ENCODE assay signal across 8 cellular contexts in the genomic region with DNA sequence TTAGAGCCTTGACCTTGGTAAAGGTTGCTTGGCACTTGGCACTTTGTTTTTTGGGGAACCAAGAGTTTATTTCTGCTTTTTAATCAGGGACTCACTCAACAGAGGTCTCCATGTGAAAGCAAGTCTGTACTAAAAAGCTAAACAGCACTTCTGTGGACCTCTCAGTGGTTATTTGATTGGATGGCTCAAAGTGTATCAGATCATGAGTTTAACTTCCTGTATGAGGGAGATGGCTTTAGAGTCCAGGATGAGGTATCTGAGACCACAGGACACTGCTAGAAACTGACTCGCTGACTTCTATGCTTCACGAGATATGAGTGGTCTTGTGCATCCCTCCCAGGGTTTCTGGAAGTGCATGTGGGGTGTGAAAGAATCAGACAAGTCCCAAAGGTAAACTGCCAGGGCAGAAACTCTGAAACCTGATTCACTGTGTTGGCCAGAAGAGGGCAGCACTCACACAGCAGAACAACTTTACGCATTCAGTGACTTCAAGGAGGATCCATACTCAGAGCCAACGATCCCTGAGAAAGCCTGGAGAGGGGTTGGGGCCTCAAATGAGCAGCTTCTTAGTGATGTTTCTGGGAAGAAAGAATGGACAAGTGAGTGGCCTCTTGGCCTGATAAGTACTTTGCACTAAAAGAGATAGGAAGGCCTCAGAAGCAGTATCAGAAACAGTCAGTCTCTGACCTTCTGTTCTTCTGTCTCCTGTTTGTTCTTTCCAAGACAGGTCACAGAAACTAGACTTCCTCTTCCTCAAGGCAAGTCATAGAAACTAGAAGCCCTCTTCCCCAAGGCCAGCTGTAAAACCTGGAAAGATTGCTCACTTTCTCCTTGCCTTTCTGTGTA.
DNase-seq lines count a peak whose midpoint lies in the region; ATAC-seq and TF ChIP-seq lines count a peak whose summit lies in the region.

No MANE protein-coding gene starts in this region.

- H3K27me3 Mint-ChIP-seq in WTC11 (ENCODE audit: low read depth), result no peaks in the 10 kb centered on the region

- no peak overlapping the region for H2AFZ ChIP-seq in HCT116 (ENCODE audit: low read depth, low read length, poor library complexity, severe bottlenecking)

- H3K9me3 Mint-ChIP-seq in WTC11, result peaks cover 7% of the 10 kb centered on the region

- no TSS peak for BruUV-seq in HCT116 (replicated peaks; lab: Mats Ljungman, UMichigan)

- ATAC-seq in HCT116, result peak; percentile 97
- peak; percentile 87 for ATAC-seq in WTC11
- ATAC-seq in HG02938 (IDR thresholded peaks at IDR 0.05; ENCODE audit: unreplicated experiment), result no peak

- peaks cover 15% of the 10 kb centered on the region for H3K4me1 Mint-ChIP-seq in WTC11

- no peak for TF ChIP-seq POLR2A in HCT116 (IDR thresholded peaks at IDR 0.05; ENCODE audit: borderline replicate concordance, extremely low read depth, insufficient read depth, insufficient read length)

- H3K4me3 Mint-ChIP-seq in WTC11, result no peak overlapping the region

- no peaks in the 10 kb centered on the region for H3K9me2 ChIP-seq in HCT116 (ENCODE audit: insufficient read depth)

- H3K27ac Mint-ChIP-seq in WTC11, result no peak overlapping the region

- no peaks in the 10 kb centered on the region for H3K36me3 ChIP-seq in HCT116 (ENCODE audit: control insufficient read depth in 1 of 2, insufficient read depth in 2 of 2, low read length in 2 of 2)
- H3K36me3 ChIP-seq in kidney epithelial cell (ENCODE audit: control insufficient read depth, insufficient read depth, low read length), result no peaks in the 10 kb centered on the region

- H4K20me1 ChIP-seq in HCT116 (ENCODE audit: insufficient read depth), result no peaks in the 10 kb centered on the region

- TF ChIP-seq CTCF in HCT116 (IDR thresholded peaks at IDR 0.05 in 2 of 3, conservative IDR thresholded peaks at IDR 0.05 in 1 of 3; ENCODE audit: borderline replicate concordance in 1 of 3, insufficient read depth in 1 of 3, low read depth in 2 of 3, low read length in 2 of 3) (peak; percentile 79 to 86 (median 82)), WTC11 (IDR thresholded peaks at IDR 0.05) (peak; percentile 83), cardiac fibroblast (IDR thresholded peaks at IDR 0.05; ENCODE audit: low read depth, low read length) (peak; percentile 83), kidney epithelial cell (IDR thresholded peaks at IDR 0.05; ENCODE audit: insufficient read depth, low read length, poor library complexity, severe bottlenecking) (peak; percentile 80)

- intact Hi-C loops in HCT116 (cut with micrococcal nuclease), result loop anchor here (1.0 to 2.0 kb wide), 5 partner anchors 48 to 313 kb away; no protein-coding TSS in a partner anchor

- no peaks in the 10 kb centered on the region for H3K9me3 ChIP-seq in HCT116 (ENCODE audit: control insufficient read depth in 1 of 2, insufficient read depth in 1 of 2, low read depth in 1 of 2, low read length in 2 of 2)

- RAD21 ChIA-PET in HCT116 (lab: Charles Lee; ENCODE audit: low non-redundant PET in 1 of 2, low total read pairs in 2 of 2, uncharacterized antibody in 2 of 2, unreplicated experiment in 2 of 2), result interaction anchor here in 1 of 2 experiments (0.6 kb wide), 1 partner anchor 33 kb away, joined by 3 read pairs; no protein-coding TSS in a partner anchor

- no peaks in the 10 kb centered on the region for H3K79me2 ChIP-seq in HCT116 (ENCODE audit: insufficient read depth, low read length)

- no peak overlapping the region for H3K27ac ChIP-seq in HCT116 (ENCODE audit: low read depth, low read length)

- CTCF ChIA-PET in HCT116 (lab: Charles Lee) (no interaction called here), WTC11 (lab: Charles Lee) (interaction anchor here (0.6 to 6.4 kb wide), 12 partner anchors 8 to 216 kb away, joined by 3 to 62 read pairs (median 4); no protein-coding TSS in a partner anchor)

- H3K36me3 Mint-ChIP-seq in WTC11, result no peaks in the 10 kb centered on the region

- TF ChIP-seq RAD21 in HCT116 (IDR thresholded peaks at IDR 0.05; ENCODE audit: low read depth), result peak; percentile 84

- H3K27me3 ChIP-seq in HCT116 (ENCODE audit: insufficient read depth, low read length) (peaks cover 15% of the 10 kb centered on the region), kidney epithelial cell (ENCODE audit: control insufficient read depth, insufficient read depth, low read length) (no peaks in the 10 kb centered on the region)

- POLR2A ChIA-PET in HCT116 (lab: Charles Lee), result no interaction called here
- POLR2A ChIA-PET in WTC11 (lab: Charles Lee), result no interaction called here

- H3K4me1 ChIP-seq in HCT116 (ENCODE audit: control insufficient read depth in 1 of 2, insufficient read depth in 2 of 2, low read length in 2 of 2), result no peaks in the 10 kb centered on the region

- H3K4me3 ChIP-seq in HCT116 (replicated peaks in 1 of 2; ENCODE audit: low read depth in 1 of 2, low read length in 2 of 2), result no peak overlapping the region
- H3K4me3 ChIP-seq in cardiac fibroblast (replicated peaks in 1 of 2; ENCODE audit: low read depth in 2 of 2, low read length in 2 of 2), result no peak overlapping the region
- no peak overlapping the region for H3K4me3 ChIP-seq in kidney epithelial cell (ENCODE audit: low read depth, low read length)

- DNase-seq in GM04503 (ENCODE audit: low read depth) (peak; percentile 9), HCT116 (ENCODE audit: low read depth, low spot score) (peak; percentile 54), NCI-H1105 treated with DMSO at 0.1 percent for 48 hours (lab: John Stamatoyannopoulos, UW) (peak; percentile 64), WTC11 (ENCODE audit: low spot score) (peak; percentile 72), cardiac fibroblast (ENCODE audit: low read depth in 2 of 2) (peak; percentile 78 to 80), kidney epithelial cell (ENCODE audit: low read depth) (no peak)
- DNase-seq in stimulated activated CD4-positive, alpha-beta T cell treated with anti-CD3 and anti-CD28 coated beads, Interleukin-2, amount 100 ng/mL, for 24 hours, result peak; percentile 62 to 63

- H3K9ac ChIP-seq in HCT116 (ENCODE audit: low read length), result no peak overlapping the region

- no peak overlapping the region for H3K4me2 ChIP-seq in HCT116 (ENCODE audit: low read length)

TF ChIP-seq in HCT116, 20 proteins besides CTCF, POLR2A, EP300 and RAD21:
- TF ChIP-seq, protein P1, sequence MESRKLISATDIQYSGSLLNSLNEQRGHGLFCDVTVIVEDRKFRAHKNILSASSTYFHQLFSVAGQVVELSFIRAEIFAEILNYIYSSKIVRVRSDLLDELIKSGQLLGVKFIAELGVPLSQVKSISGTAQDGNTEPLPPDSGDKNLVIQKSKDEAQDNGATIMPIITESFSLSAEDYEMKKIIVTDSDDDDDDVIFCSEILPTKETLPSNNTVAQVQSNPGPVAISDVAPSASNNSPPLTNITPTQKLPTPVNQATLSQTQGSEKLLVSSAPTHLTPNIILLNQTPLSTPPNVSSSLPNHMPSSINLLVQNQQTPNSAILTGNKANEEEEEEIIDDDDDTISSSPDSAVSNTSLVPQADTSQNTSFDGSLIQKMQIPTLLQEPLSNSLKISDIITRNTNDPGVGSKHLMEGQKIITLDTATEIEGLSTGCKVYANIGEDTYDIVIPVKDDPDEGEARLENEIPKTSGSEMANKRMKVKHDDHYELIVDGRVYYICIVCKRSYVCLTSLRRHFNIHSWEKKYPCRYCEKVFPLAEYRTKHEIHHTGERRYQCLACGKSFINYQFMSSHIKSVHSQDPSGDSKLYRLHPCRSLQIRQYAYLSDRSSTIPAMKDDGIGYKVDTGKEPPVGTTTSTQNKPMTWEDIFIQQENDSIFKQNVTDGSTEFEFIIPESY (IDR thresholded peaks at IDR 0.05; ENCODE audit: extremely low read depth, insufficient replicate concordance, low read length), result no peak
- no peak for TF ChIP-seq YY1 (IDR thresholded peaks at IDR 0.05; ENCODE audit: extremely low read depth, insufficient replicate concordance, low read depth, low read length)
- no peak for TF ChIP-seq ZFX (IDR thresholded peaks at IDR 0.05)
- TF ChIP-seq FOSL1 (IDR thresholded peaks at IDR 0.05; ENCODE audit: low read depth), result no peak
- TF ChIP-seq ELF1 (IDR thresholded peaks at IDR 0.05; ENCODE audit: borderline replicate concordance, low read depth), result no peak
- TF ChIP-seq ZNF274 (IDR thresholded peaks at IDR 0.05; ENCODE audit: low read depth, low read length), result no peak
- no peak for TF ChIP-seq POLR2AphosphoS5 (IDR thresholded peaks at IDR 0.05; ENCODE audit: low read depth, low read length)
- TF ChIP-seq CBX3 (IDR thresholded peaks at IDR 0.05; ENCODE audit: low read depth), result 0 out of 2 replicates have a peak, but pooled peaks have one; percentile 21

TF ChIP-seq in WTC11, 78 proteins besides CTCF, POLR2A, EP300 and RAD21:
- TF ChIP-seq, protein P2, sequence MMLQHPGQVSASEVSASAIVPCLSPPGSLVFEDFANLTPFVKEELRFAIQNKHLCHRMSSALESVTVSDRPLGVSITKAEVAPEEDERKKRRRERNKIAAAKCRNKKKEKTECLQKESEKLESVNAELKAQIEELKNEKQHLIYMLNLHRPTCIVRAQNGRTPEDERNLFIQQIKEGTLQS (CRISPR knock-in tag; conservative IDR thresholded peaks at IDR 0.05), result no peak
- no peak for TF ChIP-seq ETV6 (CRISPR knock-in tag; IDR thresholded peaks at IDR 0.05)
- no peak for TF ChIP-seq FOXK1 (CRISPR knock-in tag; IDR thresholded peaks at IDR 0.05)
- TF ChIP-seq, protein P3, sequence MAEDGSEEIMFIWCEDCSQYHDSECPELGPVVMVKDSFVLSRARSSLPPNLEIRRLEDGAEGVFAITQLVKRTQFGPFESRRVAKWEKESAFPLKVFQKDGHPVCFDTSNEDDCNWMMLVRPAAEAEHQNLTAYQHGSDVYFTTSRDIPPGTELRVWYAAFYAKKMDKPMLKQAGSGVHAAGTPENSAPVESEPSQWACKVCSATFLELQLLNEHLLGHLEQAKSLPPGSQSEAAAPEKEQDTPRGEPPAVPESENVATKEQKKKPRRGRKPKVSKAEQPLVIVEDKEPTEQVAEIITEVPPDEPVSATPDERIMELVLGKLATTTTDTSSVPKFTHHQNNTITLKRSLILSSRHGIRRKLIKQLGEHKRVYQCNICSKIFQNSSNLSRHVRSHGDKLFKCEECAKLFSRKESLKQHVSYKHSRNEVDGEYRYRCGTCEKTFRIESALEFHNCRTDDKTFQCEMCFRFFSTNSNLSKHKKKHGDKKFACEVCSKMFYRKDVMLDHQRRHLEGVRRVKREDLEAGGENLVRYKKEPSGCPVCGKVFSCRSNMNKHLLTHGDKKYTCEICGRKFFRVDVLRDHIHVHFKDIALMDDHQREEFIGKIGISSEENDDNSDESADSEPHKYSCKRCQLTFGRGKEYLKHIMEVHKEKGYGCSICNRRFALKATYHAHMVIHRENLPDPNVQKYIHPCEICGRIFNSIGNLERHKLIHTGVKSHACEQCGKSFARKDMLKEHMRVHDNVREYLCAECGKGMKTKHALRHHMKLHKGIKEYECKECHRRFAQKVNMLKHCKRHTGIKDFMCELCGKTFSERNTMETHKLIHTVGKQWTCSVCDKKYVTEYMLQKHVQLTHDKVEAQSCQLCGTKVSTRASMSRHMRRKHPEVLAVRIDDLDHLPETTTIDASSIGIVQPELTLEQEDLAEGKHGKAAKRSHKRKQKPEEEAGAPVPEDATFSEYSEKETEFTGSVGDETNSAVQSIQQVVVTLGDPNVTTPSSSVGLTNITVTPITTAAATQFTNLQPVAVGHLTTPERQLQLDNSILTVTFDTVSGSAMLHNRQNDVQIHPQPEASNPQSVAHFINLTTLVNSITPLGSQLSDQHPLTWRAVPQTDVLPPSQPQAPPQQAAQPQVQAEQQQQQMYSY (CRISPR knock-in tag; IDR thresholded peaks at IDR 0.05), result peak; percentile 36; the same call in 1 of the 2 replicates
